ENCODE assay signal across 2 cellular contexts in genomic region chr1:211843507-211844298, GRCh38.
TF ChIP-seq lines count a peak whose summit lies in the region.

No MANE protein-coding gene starts in this region.

TF ChIP-seq in SK-N-SH, 30 proteins besides CTCF, POLR2A, EP300 and RAD21 (continued from another document):
- TF ChIP-seq ZBTB33 (IDR thresholded peaks at IDR 0.05; ENCODE audit: borderline replicate concordance, low read depth) = no peak
- TF ChIP-seq ELF1 (IDR thresholded peaks at IDR 0.05) = no peak
- TF ChIP-seq FOXJ3 (CRISPR knock-in tag; IDR thresholded peaks at IDR 0.05) = no peak
- TF ChIP-seq USF2 (IDR thresholded peaks at IDR 0.05; ENCODE audit: borderline replicate concordance, low read depth, low read length) = no peak
- no peak for TF ChIP-seq EZH2phosphoT487 (IDR thresholded peaks at IDR 0.05; ENCODE audit: borderline replicate concordance, low read depth)
- no peak for TF ChIP-seq REST (IDR thresholded peaks at IDR 0.05; ENCODE audit: low read depth, low read length)
- no peak for TF ChIP-seq NFIC (IDR thresholded peaks at IDR 0.05; ENCODE audit: borderline replicate concordance)
- TF ChIP-seq FOXM1 (IDR thresholded peaks at IDR 0.05; ENCODE audit: low read depth) = no peak
- TF ChIP-seq CHD2 (IDR thresholded peaks at IDR 0.05; ENCODE audit: low read length, partially characterized antibody) = no peak
- TF ChIP-seq FOSL2 (IDR thresholded peaks at IDR 0.05; ENCODE audit: borderline replicate concordance, low read depth) = no peak
- TF ChIP-seq RXRA (IDR thresholded peaks at IDR 0.05; ENCODE audit: borderline replicate concordance, low read depth) = no peak
- no peak for TF ChIP-seq MXI1 (IDR thresholded peaks at IDR 0.05; ENCODE audit: low read depth, low read length)
- TF ChIP-seq PBX3 (IDR thresholded peaks at IDR 0.05) = no peak
- TF ChIP-seq RFX5 (IDR thresholded peaks at IDR 0.05; ENCODE audit: low read length) = no peak
- no peak for TF ChIP-seq TAF1 (IDR thresholded peaks at IDR 0.05; ENCODE audit: borderline replicate concordance, low read depth, low read length)
TF ChIP-seq in SK-N-SH: peak in this region for 0.

TF ChIP-seq in SK-N-SH treated with all-trans-retinoic acid at 6 μM for 48 hours, 23 proteins besides CTCF, POLR2A, EP300 and RAD21 (continued from another document):
- TF ChIP-seq TSHZ2 (CRISPR knock-in tag; IDR thresholded peaks at IDR 0.05) (no peak), TOX (CRISPR knock-in tag; IDR thresholded peaks at IDR 0.05; ENCODE audit: borderline replicate concordance) (no peak), ZFP30 (CRISPR knock-in tag; IDR thresholded peaks at IDR 0.05) (no peak), CREB5 (CRISPR knock-in tag; IDR thresholded peaks at IDR 0.05; ENCODE audit: low read depth) (no peak), PPARA (CRISPR knock-in tag; IDR thresholded peaks at IDR 0.05; ENCODE audit: borderline replicate concordance) (no peak), ESRRG (CRISPR knock-in tag; IDR thresholded peaks at IDR 0.05) (no peak)
